ENCODE assay signal across 14 cellular contexts in the genomic region with DNA sequence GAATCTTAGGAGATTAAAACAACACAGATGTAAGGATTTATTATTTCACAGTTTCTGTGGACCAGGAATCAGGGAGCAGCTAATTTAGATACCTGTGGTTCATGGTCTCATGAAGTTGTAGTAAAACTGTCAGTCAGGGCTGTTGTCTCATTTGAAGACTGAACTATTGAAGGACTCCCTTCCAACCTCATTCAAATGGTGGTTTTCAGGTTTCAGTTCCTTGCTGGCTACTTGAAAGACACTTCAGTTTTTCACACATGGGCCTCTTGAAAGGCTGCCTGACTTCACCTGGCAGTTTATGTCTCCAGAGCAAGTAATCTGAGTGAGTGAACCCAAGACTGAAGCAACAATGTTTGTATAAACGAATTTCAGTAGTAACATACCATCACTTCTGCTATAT.
A peak's percentile ranks its signal among the peaks of the same experiment; 100 is the strongest.
DNase-seq lines count a peak whose midpoint lies in the region; ATAC-seq and TF ChIP-seq lines count a peak whose summit lies in the region.
"Had no signal": no experiment of that assay in that cellular context is flagged by ENCODE, and none has a peak within 500 bp of the region (broad histone marks: within the 10 kb centered on the region; RNA-seq: fewer than 3 reads in every experiment).

No MANE protein-coding gene starts in this region.

- intact Hi-C loops in natural killer cell (cut with micrococcal nuclease), result no loop called here

- ATAC-seq in HG03342 (IDR thresholded peaks at IDR 0.05; ENCODE audit: unreplicated experiment), result peak; percentile 97
- ATAC-seq in effector memory CD8-positive, alpha-beta T cell (replicated peaks), result no peak
- ATAC-seq in natural killer cell, result no peak

- H3K4me3 Mint-ChIP-seq in effector memory CD8-positive, alpha-beta T cell, result no peak overlapping the region
- H3K4me3 Mint-ChIP-seq in natural killer cell, result no peak overlapping the region
- H3K4me3 Mint-ChIP-seq: brain had no signal

- DNase-seq in NCI-H2107 (lab: John Stamatoyannopoulos, UW) (peak; percentile 12), NCI-H2107 treated with DMSO at 0.1 percent for 48 hours (lab: John Stamatoyannopoulos, UW; ENCODE audit: unreplicated experiment) (no peak), HEK293T (ENCODE audit: extremely low spot score) (no peak), natural killer cell (no peak), DMS153 (lab: John Stamatoyannopoulos, UW) (no peak), NCI-H526 (lab: John Stamatoyannopoulos, UW) (no peak)
- DNase-seq in effector memory CD8-positive, alpha-beta T cell, result no peak
- DNase-seq: DND-41, erythroblast, IMR-90, NCI-H2171 treated with DMSO at 0.1 percent for 48 hours, trophoblast cell had no signal

- H3K4me1 Mint-ChIP-seq in effector memory CD8-positive, alpha-beta T cell (ENCODE audit: low read depth in 2 of 2), result no peaks in the 10 kb centered on the region
- H3K4me1 Mint-ChIP-seq in natural killer cell, result no peaks in the 10 kb centered on the region
- H3K4me1 Mint-ChIP-seq: brain had no signal

- H3K27ac Mint-ChIP-seq in effector memory CD8-positive, alpha-beta T cell, result no peak overlapping the region
- no peak overlapping the region for H3K27ac Mint-ChIP-seq in natural killer cell
- H3K27ac Mint-ChIP-seq: brain had no signal

- POLR2A ChIA-PET in HEK293T (lab: Yijun Ruan, JAX), result no interaction called here

- TF ChIP-seq CTCF in natural killer cell (IDR thresholded peaks at IDR 0.05), result no peak

- peaks cover 0 to 4% of the 10 kb centered on the region in 2 donors for H3K9me3 Mint-ChIP-seq in effector memory CD8-positive, alpha-beta T cell
- H3K9me3 Mint-ChIP-seq in natural killer cell, result peaks cover 6 to 19% of the 10 kb centered on the region in 2 donors

- H3K36me3 Mint-ChIP-seq in effector memory CD8-positive, alpha-beta T cell (ENCODE audit: insufficient read depth), result no peaks in the 10 kb centered on the region
- H3K36me3 Mint-ChIP-seq in natural killer cell, result no peaks in the 10 kb centered on the region
- H3K36me3 Mint-ChIP-seq: brain had no signal

- CTCF ChIA-PET in HEK293T (lab: Yijun Ruan, JAX), result no interaction called here

- H3K27me3 Mint-ChIP-seq in effector memory CD8-positive, alpha-beta T cell, result no peaks in the 10 kb centered on the region
- H3K27me3 Mint-ChIP-seq in natural killer cell (ENCODE audit: low read depth in 2 of 2), result no peaks in the 10 kb centered on the region

TF ChIP-seq in HEK293T, 16 proteins besides CTCF, POLR2A, EP300 and RAD21:
- TF ChIP-seq CTBP1 (IDR thresholded peaks at IDR 0.05; ENCODE audit: borderline replicate concordance), result no peak
- TF ChIP-seq, protein P1, sequence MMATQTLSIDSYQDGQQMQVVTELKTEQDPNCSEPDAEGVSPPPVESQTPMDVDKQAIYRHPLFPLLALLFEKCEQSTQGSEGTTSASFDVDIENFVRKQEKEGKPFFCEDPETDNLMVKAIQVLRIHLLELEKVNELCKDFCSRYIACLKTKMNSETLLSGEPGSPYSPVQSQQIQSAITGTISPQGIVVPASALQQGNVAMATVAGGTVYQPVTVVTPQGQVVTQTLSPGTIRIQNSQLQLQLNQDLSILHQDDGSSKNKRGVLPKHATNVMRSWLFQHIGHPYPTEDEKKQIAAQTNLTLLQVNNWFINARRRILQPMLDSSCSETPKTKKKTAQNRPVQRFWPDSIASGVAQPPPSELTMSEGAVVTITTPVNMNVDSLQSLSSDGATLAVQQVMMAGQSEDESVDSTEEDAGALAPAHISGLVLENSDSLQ (IDR thresholded peaks at IDR 0.05), result peak; percentile 48
- TF ChIP-seq SP1 (IDR thresholded peaks at IDR 0.05), result no peak
- no peak for TF ChIP-seq BHLHE40 (IDR thresholded peaks at IDR 0.05; ENCODE audit: borderline replicate concordance)
